ENCODE assay signal across 20 cellular contexts in the genomic region with DNA sequence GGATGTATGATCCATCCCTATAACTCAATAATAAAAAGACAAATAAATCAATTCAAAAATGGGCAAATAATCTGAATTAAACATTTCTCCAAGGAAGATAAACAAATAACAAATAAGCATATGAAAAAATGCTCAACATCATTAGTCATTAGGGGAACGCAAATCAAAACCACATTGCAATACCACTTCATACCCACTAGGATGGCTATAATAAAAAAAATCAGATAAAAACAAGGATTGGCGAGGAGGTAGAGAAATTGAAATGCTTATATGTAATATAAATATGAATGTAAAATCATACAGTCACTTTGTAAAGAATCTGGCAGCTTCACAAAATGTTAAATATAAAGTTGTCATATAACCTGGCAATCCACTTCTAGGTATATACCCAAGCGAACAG. TPM values are rescaled to one million over a fixed set of nuclear protein-coding genes. Genes with fewer than 3 reads are reported as not detected.
DNase-seq lines count a peak whose midpoint lies in the region; ATAC-seq and TF ChIP-seq lines count a peak whose summit lies in the region.
"Had no signal": no experiment of that assay in that cellular context is flagged by ENCODE, and none has a peak within 500 bp of the region (broad histone marks: within the 10 kb centered on the region; RNA-seq: fewer than 3 reads in every experiment).

No MANE protein-coding gene starts in this region.

- no peak for TF ChIP-seq POLR2A in breast epithelium (IDR thresholded peaks at IDR 0.05)
- TF ChIP-seq POLR2A in esophagus muscularis mucosa (IDR thresholded peaks at IDR 0.05; ENCODE audit: low read depth), result no peak

- no peaks in the 10 kb centered on the region for H3F3A ChIP-seq in PC-9 (ENCODE audit: insufficient read depth, low read depth)

- TF ChIP-seq CTCF in MCF 10A (IDR thresholded peaks at IDR 0.05; ENCODE audit: unreplicated experiment) (peak; percentile 23), breast epithelium (IDR thresholded peaks at IDR 0.05) (no peak), PC-9 (conservative IDR thresholded peaks at IDR 0.05) (peak; percentile 45), fibroblast of pulmonary artery (IDR thresholded peaks at IDR 0.05; ENCODE audit: low read length, missing control alignments) (peak; percentile 15), esophagus muscularis mucosa (IDR thresholded peaks at IDR 0.05) (peak in 1 of 3 experiments; percentile 3)

- no peaks in the 10 kb centered on the region for H3K36me3 Mint-ChIP-seq in MCF 10A (ENCODE audit: insufficient read depth, unreplicated experiment)
- H3K36me3 Mint-ChIP-seq: CD8-positive, alpha-beta memory T cell; stimulated activated naive B cell treated with anti-CD40 and anti-IgM and Interleukin-4, amounts not matched to agents 10 μg/mL and 1 μg/mL and 100 μg/mL, for 72 hours had no signal

- H3K9me2 ChIP-seq in PC-9 (ENCODE audit: insufficient read depth), result no peaks in the 10 kb centered on the region

- CTCF ChIA-PET in MCF 10A (lab: Yijun Ruan, JAX), result no interaction called here
- CTCF ChIA-PET in PC-9 (lab: Charles Lee), result no interaction called here

- intact Hi-C loops in MCF 10A (cut with micrococcal nuclease), result no loop called here
- intact Hi-C loops in breast epithelium (cut with DNase I; ENCODE audit: low total_unique reads), result no loop called here
- intact Hi-C loops in PC-9 (cut with micrococcal nuclease; ENCODE audit: unreplicated experiment), result no loop called here
- intact Hi-C loops in esophagus muscularis mucosa (cut with DNase I), result no loop called here

- BruUV-seq in MCF 10A (replicated peaks; lab: Mats Ljungman, UMichigan) (no TSS peak), PC-9 (replicated peaks; lab: Mats Ljungman, UMichigan) (no TSS peak)

- no peaks in the 10 kb centered on the region for H3K4me1 ChIP-seq in breast epithelium
- no peaks in the 10 kb centered on the region for H3K4me1 ChIP-seq in PC-9 (replicated peaks; ENCODE audit: insufficient read depth)
- peaks cover 0 to 6% (median 0%) of the 10 kb centered on the region in 4 donors for H3K4me1 ChIP-seq in esophagus muscularis mucosa
- H3K4me1 ChIP-seq: A549, left lung, right atrium auricular region had no signal

- no peaks in the 10 kb centered on the region for H3K79me2 ChIP-seq in PC-9 (ENCODE audit: low read depth)

- H3K4me2 ChIP-seq in PC-9, result no peak overlapping the region
- H3K4me2 ChIP-seq: A549 had no signal

- H3K9me3 Mint-ChIP-seq in MCF 10A (ENCODE audit: unreplicated experiment), result no peaks in the 10 kb centered on the region
- H3K9me3 Mint-ChIP-seq: CD8-positive, alpha-beta memory T cell; stimulated activated naive B cell treated with anti-CD40 and anti-IgM and Interleukin-4, amounts not matched to agents 10 μg/mL and 1 μg/mL and 100 μg/mL, for 72 hours had no signal

- TF ChIP-seq EP300 in esophagus muscularis mucosa (IDR thresholded peaks at IDR 0.05), result no peak

- POLR2A ChIA-PET in MCF 10A (lab: Yijun Ruan, JAX) (no interaction called here), PC-9 (lab: Charles Lee; ENCODE audit: unreplicated experiment) (no interaction called here)

- no peak for ATAC-seq in GM21619 (IDR thresholded peaks at IDR 0.05; ENCODE audit: unreplicated experiment)
- no peak for ATAC-seq in HG02763 (IDR thresholded peaks at IDR 0.05; ENCODE audit: unreplicated experiment)
- ATAC-seq: left lung; stimulated activated naive B cell treated with anti-CD40 and anti-IgM and Interleukin-4, amounts not matched to agents 10 μg/mL and 1 μg/mL and 100 μg/mL, for 72 hours had no signal

- no peak overlapping the region for H3K4me3 ChIP-seq in breast epithelium
- no peak overlapping the region for H3K4me3 ChIP-seq in PC-9
- H3K4me3 ChIP-seq in fibroblast of pulmonary artery (replicated peaks; ENCODE audit: low read depth, low read length), result no peak overlapping the region
- no peak overlapping the region for H3K4me3 ChIP-seq in esophagus muscularis mucosa
- H3K4me3 ChIP-seq: A549, left lung, right atrium auricular region had no signal

- H3K9me3 ChIP-seq in breast epithelium (no peaks in the 10 kb centered on the region), PC-9 (ENCODE audit: insufficient read depth, low read depth) (no peaks in the 10 kb centered on the region), esophagus muscularis mucosa (no peaks in the 10 kb centered on the region)
- H3K9me3 ChIP-seq: A549, left lung, right atrium auricular region had no signal

- H3K27me3 ChIP-seq in breast epithelium, result no peaks in the 10 kb centered on the region
- H3K27me3 ChIP-seq in PC-9 (ENCODE audit: insufficient read depth, low read depth), result no peaks in the 10 kb centered on the region
- H3K27me3 ChIP-seq in esophagus muscularis mucosa, result peaks cover 0 to 7% (median 0%) of the 10 kb centered on the region in 4 donors
- H3K27me3 ChIP-seq: right atrium auricular region had no signal

- peaks cover 8% of the 10 kb centered on the region for H3K27me3 Mint-ChIP-seq in MCF 10A (ENCODE audit: insufficient read depth, unreplicated experiment)

- 74% methylated on average over 3 of the region's 3 CpGs for WGBS in esophagus muscularis mucosa

- DNase-seq in MCF 10A (ENCODE audit: unreplicated experiment), result no peak
- DNase-seq in breast epithelium (ENCODE audit: low spot score in 2 of 2), result no peak
- DNase-seq in PC-9, result no peak
- DNase-seq in fibroblast of pulmonary artery (ENCODE audit: low read depth), result no peak
- no peak for DNase-seq in DMS153 (lab: John Stamatoyannopoulos, UW)
- DNase-seq in esophagus muscularis mucosa (ENCODE audit: extremely low spot score), result no peak
- DNase-seq: activated CD4-positive, alpha-beta T cell treated with anti-CD3 and anti-CD28 coated beads for 48 hours; activated CD8-positive, alpha-beta memory T cell treated with anti-CD3 and anti-CD28 coated beads, Interleukin-2, amount 50 U/mL, for 4 hours; activated gamma-delta T cell treated with Interleukin-2 at 50 U/mL for 16 hours; amniotic stem cell; CD8-positive, alpha-beta memory T cell; H7; left lung; NCI-H2171 treated with DMSO at 0.1 percent for 48 hours; NCI-H82; stimulated activated naive B cell treated with anti-CD40 and anti-IgM and Interleukin-4, amounts not matched to agents 10 μg/mL and 1 μg/mL and 100 μg/mL, for 72 hours had no signal

- no peaks in the 10 kb centered on the region for H3K36me3 ChIP-seq in breast epithelium
- no peaks in the 10 kb centered on the region for H3K36me3 ChIP-seq in PC-9 (ENCODE audit: low read depth)
- no peaks in the 10 kb centered on the region for H3K36me3 ChIP-seq in esophagus muscularis mucosa
- H3K36me3 ChIP-seq: left lung, right atrium auricular region had no signal

- no peak overlapping the region for H3K27ac Mint-ChIP-seq in MCF 10A (ENCODE audit: low read depth, unreplicated experiment)
- H3K27ac Mint-ChIP-seq: CD8-positive, alpha-beta memory T cell; stimulated activated naive B cell treated with anti-CD40 and anti-IgM and Interleukin-4, amounts not matched to agents 10 μg/mL and 1 μg/mL and 100 μg/mL, for 72 hours had no signal

- H3K4me1 Mint-ChIP-seq in MCF 10A (ENCODE audit: insufficient read depth, unreplicated experiment), result no peaks in the 10 kb centered on the region
- H3K4me1 Mint-ChIP-seq: CD8-positive, alpha-beta memory T cell; stimulated activated naive B cell treated with anti-CD40 and anti-IgM and Interleukin-4, amounts not matched to agents 10 μg/mL and 1 μg/mL and 100 μg/mL, for 72 hours had no signal

- no peak overlapping the region for H3K4me3 Mint-ChIP-seq in MCF 10A (ENCODE audit: unreplicated experiment)
- H3K4me3 Mint-ChIP-seq: CD8-positive, alpha-beta memory T cell; stimulated activated naive B cell treated with anti-CD40 and anti-IgM and Interleukin-4, amounts not matched to agents 10 μg/mL and 1 μg/mL and 100 μg/mL, for 72 hours had no signal

- H4K20me1 ChIP-seq in PC-9 (ENCODE audit: insufficient read depth), result no peaks in the 10 kb centered on the region

- H2AFZ ChIP-seq in PC-9, result no peak overlapping the region

- H3K27ac ChIP-seq in breast epithelium, result no peak overlapping the region
- H3K27ac ChIP-seq in PC-9, result no peak overlapping the region
- H3K27ac ChIP-seq in esophagus muscularis mucosa (replicated peaks in 1 of 4), result no peak overlapping the region
- H3K27ac ChIP-seq: A549, left lung, right atrium auricular region had no signal

RNA-seq across cellular contexts. Expression of a gene that starts 52.3 kb away (rescaled TPM):
- total RNA-seq in MCF 10A (2022) (310 and 374 TPM in 2 replicates), breast epithelium (100 to 1,000 TPM; 109 to 150 (median 118) TPM), PC-9 (2021) (179 and 205 TPM in 2 replicates), esophagus muscularis mucosa (100 to 1,000 TPM; 128 to 152 (median 146) TPM)

Comparison
In these comparisons a context has a peak if more than half of its experiments do, and no peak if none do; other contexts are left out.
1. CTCF ChIP-seq: peak in MCF 10A (single experiment), PC-9 (single experiment) and fibroblast of pulmonary artery (single experiment); none in breast epithelium (0 of 3).